ENCODE assay signal across 20 cellular contexts in genomic region chr2:240814946-240815760, GRCh38. TPM values are rescaled to one million over a fixed set of nuclear protein-coding genes. Genes with fewer than 3 reads are reported as not detected.
"Had no signal": no experiment of that assay in that cellular context is flagged by ENCODE, and none has a peak within 500 bp of the region (broad histone marks: within the 10 kb centered on the region; RNA-seq: fewer than 3 reads in every experiment).

No MANE protein-coding gene starts in this region.

- DNase-seq: activated CD4-positive, alpha-beta memory T cell treated with anti-CD3 and anti-CD28 coated beads, Interleukin-2, amount 10 ng/mL, durations not matched to agents 7 days and 5 days; activated CD4-positive, alpha-beta T cell treated with anti-CD3 and anti-CD28 coated beads for 48 hours; activated CD4-positive, CD25-positive, alpha-beta regulatory T cell; body of pancreas; caudate nucleus; erythroblast; foreskin melanocyte; glutamatergic neuron; hypothalamus; kidney; left lung; right lobe of liver; stimulated activated CD4-positive, alpha-beta T cell treated with anti-CD3 and anti-CD28 coated beads, Interleukin-4, amount 100 ng/mL, for 24 hours had no signal

- H3K4me1 Mint-ChIP-seq: activated CD4-positive, alpha-beta memory T cell treated with anti-CD3 and anti-CD28 coated beads, Interleukin-2, amount 10 ng/mL, durations not matched to agents 7 days and 5 days; stimulated activated memory B cell treated with anti-CD40 and anti-IgM and Interleukin-4, amounts not matched to agents 10 μg/mL and 1 μg/mL and 100 μg/mL, for 72 hours had no signal

- H3K36me3 Mint-ChIP-seq: stimulated activated memory B cell treated with anti-CD40 and anti-IgM and Interleukin-4, amounts not matched to agents 10 μg/mL and 1 μg/mL and 100 μg/mL, for 72 hours; T-cell had no signal

- H3K27ac Mint-ChIP-seq: activated CD4-positive, alpha-beta memory T cell treated with anti-CD3 and anti-CD28 coated beads, Interleukin-2, amount 10 ng/mL, durations not matched to agents 7 days and 5 days; stimulated activated memory B cell treated with anti-CD40 and anti-IgM and Interleukin-4, amounts not matched to agents 10 μg/mL and 1 μg/mL and 100 μg/mL, for 72 hours; T-cell had no signal

- H3K4me3 Mint-ChIP-seq: activated CD4-positive, alpha-beta memory T cell treated with anti-CD3 and anti-CD28 coated beads, Interleukin-2, amount 10 ng/mL, durations not matched to agents 7 days and 5 days; stimulated activated memory B cell treated with anti-CD40 and anti-IgM and Interleukin-4, amounts not matched to agents 10 μg/mL and 1 μg/mL and 100 μg/mL, for 72 hours; T-cell had no signal

- H3K4me3 ChIP-seq: body of pancreas, left lung, ovary, right lobe of liver, smooth muscle cell had no signal

- H3K4me1 ChIP-seq: right lobe of liver had no signal

- H3K27ac ChIP-seq: body of pancreas, left lung, ovary, right lobe of liver had no signal

- H3K9me3 ChIP-seq: body of pancreas, ovary, right lobe of liver had no signal

- H3K36me3 ChIP-seq: left lung, ovary, right lobe of liver had no signal

- H3K27me3 ChIP-seq: body of pancreas, ovary, right lobe of liver had no signal

RNA-seq across cellular contexts. Expression of gene KIF1A, which starts 4.9 kb away (rescaled TPM):
- total RNA-seq: mononuclear cell had no signal

RNA-seq across cellular contexts. Expression of gene AGXT, which starts 53.5 kb away (rescaled TPM):
- total RNA-seq: activated CD4-positive, alpha-beta memory T cell treated with anti-CD3 and anti-CD28 coated beads, Interleukin-2, amount 10 ng/mL, durations not matched to agents 7 days and 5 days; left lung; mononuclear cell; pulmonary artery endothelial cell; smooth muscle cell had no signal
- polyA plus RNA-seq: neural cell, smooth muscle cell had no signal
